ENCODE assay signal across 8 cellular contexts in the genomic region with DNA sequence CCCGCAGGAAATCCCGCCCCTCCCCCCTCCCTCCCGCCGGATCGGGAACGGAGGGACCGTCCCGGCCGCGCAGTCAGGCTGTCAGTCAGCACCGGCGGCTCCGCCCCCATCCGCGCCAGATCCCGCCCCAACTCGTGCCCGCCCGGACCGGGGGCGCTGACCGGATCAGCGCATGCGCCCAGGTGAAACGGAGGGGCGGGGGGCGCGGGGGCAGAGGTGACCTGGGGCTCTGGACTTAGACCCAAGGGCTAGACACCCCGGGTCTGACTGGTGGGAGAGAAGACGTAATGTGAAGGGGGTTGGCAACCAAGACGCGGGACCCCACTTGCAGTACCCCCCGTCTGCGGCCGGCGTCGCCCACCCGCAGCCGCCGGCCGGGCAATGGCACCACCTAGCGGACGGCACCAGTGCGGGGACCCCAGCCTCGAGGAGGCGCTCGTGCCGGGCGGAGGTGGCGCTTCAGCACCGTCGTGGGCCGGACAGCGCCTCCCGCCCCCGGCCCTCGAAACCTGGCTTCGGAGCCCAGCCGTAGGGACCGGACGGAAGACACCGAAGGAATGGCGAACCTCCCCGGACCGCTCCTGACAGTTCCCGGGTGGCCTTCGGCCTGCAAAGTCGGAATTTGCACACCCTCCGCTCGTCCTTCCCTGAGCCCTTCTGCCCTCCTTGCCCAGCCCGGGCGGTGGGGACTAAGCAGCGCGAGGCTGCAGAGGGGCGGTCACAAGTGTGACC. TPM values are rescaled to one million over a fixed set of nuclear protein-coding genes. Genes with fewer than 3 reads are reported as not detected.
A peak's percentile ranks its signal among the peaks of the same experiment; 100 is the strongest.
DNase-seq lines count a peak whose midpoint lies in the region; ATAC-seq and TF ChIP-seq lines count a peak whose summit lies in the region.

Gene CASKIN2, minus strand, starts transcription at position 15 of the 732 bp plus-strand sequence. CDS start 1,733 bp downstream, outside the sequence.

- peak; percentile 99 for TF ChIP-seq CTCF in Caco-2 (IDR thresholded peaks at IDR 0.05; ENCODE audit: insufficient read depth in 1 of 2, low read depth in 1 of 2, low read length in 1 of 2, severe bottlenecking in 1 of 2, unreplicated experiment in 1 of 2)

- H3K27ac Mint-ChIP-seq in Caco-2 (ENCODE audit: unreplicated experiment) (no peak within 1 kb of the TSS), IgD-negative memory B cell (peak within 1 kb of the TSS in 2 of 3 donors; percentile 23 to 64)

- no peaks in the 10 kb centered on the region for H3K9me3 Mint-ChIP-seq in Caco-2 (ENCODE audit: unreplicated experiment)
- H3K9me3 Mint-ChIP-seq in IgD-negative memory B cell, result no peaks in the 10 kb centered on the region
- no peaks in the 10 kb centered on the region for H3K9me3 Mint-ChIP-seq in activated T-cell treated with anti-CD3 and anti-CD28 coated beads, Interleukin-2, amount 50 U/mL, for 4 hours

- WGBS in esophagus, 2 donors, result 0% methylated on average over 53 to 75 of the region's 75 CpGs

- DNase-seq in Caco-2 (peak; percentile 97 to 99), OCI-M1 (lab: John Stamatoyannopoulos, UW) (peak; percentile 90)
- peak; percentile 65 for DNase-seq in activated T-cell treated with anti-CD3 and anti-CD28 coated beads, Interleukin-2, amount 50 U/mL, for 4 hours
- DNase-seq in stimulated activated CD8-positive, alpha-beta memory T cell treated with anti-CD3 and anti-CD28 coated beads, Interleukin-4, amount 100 ng/mL, for 24 hours (ENCODE audit: low read depth), result peak; percentile 81

- H3K4me1 Mint-ChIP-seq in Caco-2 (ENCODE audit: low read depth, unreplicated experiment) (peaks cover 12% of the 10 kb centered on the region), IgD-negative memory B cell (peaks cover 14 to 17% (median 15%) of the 10 kb centered on the region in 3 donors)
- peaks cover 25% of the 10 kb centered on the region for H3K4me1 Mint-ChIP-seq in activated T-cell treated with anti-CD3 and anti-CD28 coated beads, Interleukin-2, amount 50 U/mL, for 4 hours (ENCODE audit: low read depth)

- peak within 1 kb of the TSS; percentile 75 for H3K9ac ChIP-seq in mucosa of stomach (ENCODE audit: low read length)

- H3K4me3 Mint-ChIP-seq in Caco-2 (ENCODE audit: unreplicated experiment) (peak within 1 kb of the TSS; percentile 94), IgD-negative memory B cell (peak within 1 kb of the TSS; percentile 74 to 89 (median 82))
- peak within 1 kb of the TSS; percentile 80 for H3K4me3 Mint-ChIP-seq in activated T-cell treated with anti-CD3 and anti-CD28 coated beads, Interleukin-2, amount 50 U/mL, for 4 hours

- intact Hi-C loops in Caco-2 (cut with micrococcal nuclease; ENCODE audit: unreplicated experiment), result loop anchor here (1.0 to 5.0 kb wide), 4 partner anchors 10 to 89 kb away; partner anchors contain the start of gene LLGL2

- no TSS peak for BruUV-seq in Caco-2 (replicated peaks; lab: Mats Ljungman, UMichigan)

- CTCF ChIA-PET in Caco-2 (lab: Charles Lee), result interaction anchor here (0.9 to 2.1 kb wide), 15 partner anchors 10 to 801 kb away, joined by 3 to 52 read pairs (median 6); partner anchors contain the start of genes GRB2, LLGL2, MIF4GD and SLC25A19

- H3K4me1 ChIP-seq in Caco-2 (peaks cover 15% of the 10 kb centered on the region; the same call in 1 of the 2 replicates), esophagus (ENCODE audit: control insufficient read depth in 2 of 2, insufficient read depth in 2 of 2, low read length in 1 of 2) (peaks cover 7 to 17% of the 10 kb centered on the region in 2 donors), mucosa of stomach (ENCODE audit: control insufficient read depth, insufficient read depth, low read length) (peaks cover 52% of the 10 kb centered on the region)

- no peaks in the 10 kb centered on the region for H3K9me3 ChIP-seq in Caco-2
- H3K9me3 ChIP-seq in esophagus (ENCODE audit: control insufficient read depth in 2 of 2, insufficient read depth in 1 of 2, low read depth in 1 of 2, low read length in 1 of 2), result no peaks in the 10 kb centered on the region
- H3K9me3 ChIP-seq in mucosa of stomach (ENCODE audit: control insufficient read depth, low read length), result no peaks in the 10 kb centered on the region

- ATAC-seq in GM21515 (IDR thresholded peaks at IDR 0.05; ENCODE audit: unreplicated experiment), result peak; percentile 44
- peak; percentile 64 to 66 for ATAC-seq in activated T-cell treated with anti-CD3 and anti-CD28 coated beads, Interleukin-2, amount 50 U/mL, for 4 hours

- POLR2A ChIA-PET in Caco-2 (lab: Charles Lee), result interaction anchor here (0.8 to 1.7 kb wide), 7 partner anchors 11 to 254 kb away, joined by 3 to 9 read pairs (median 4); partner anchors contain the start of genes GGA3, GRB2, MRPS7 and SLC25A19

- H3K36me3 ChIP-seq in Caco-2 (ENCODE audit: control insufficient read depth, insufficient read depth, low read length), result peaks cover 3% of the 10 kb centered on the region; the same call in 1 of the 2 replicates
- H3K36me3 ChIP-seq in esophagus (ENCODE audit: control insufficient read depth in 2 of 2, insufficient read depth in 2 of 2, low read length in 1 of 2), result peaks cover 0 to 2% of the 10 kb centered on the region in 2 donors
- H3K36me3 ChIP-seq in mucosa of stomach (ENCODE audit: control insufficient read depth, insufficient read depth, low read length), result peaks cover 5% of the 10 kb centered on the region

- H3K27me3 ChIP-seq in Caco-2 (replicated peaks; ENCODE audit: control insufficient read depth, insufficient read depth, low read length) (no peaks in the 10 kb centered on the region), esophagus (ENCODE audit: control insufficient read depth in 1 of 2, insufficient read depth in 2 of 2, low read length in 2 of 2) (no peaks in the 10 kb centered on the region), mucosa of stomach (ENCODE audit: control insufficient read depth, insufficient read depth, low read length) (no peaks in the 10 kb centered on the region)

- peaks cover 65% of the 10 kb centered on the region for H3K36me3 Mint-ChIP-seq in Caco-2 (ENCODE audit: insufficient read depth, unreplicated experiment)
- H3K36me3 Mint-ChIP-seq in IgD-negative memory B cell, result peaks cover 2% of the 10 kb centered on the region
- H3K36me3 Mint-ChIP-seq in activated T-cell treated with anti-CD3 and anti-CD28 coated beads, Interleukin-2, amount 50 U/mL, for 4 hours (ENCODE audit: insufficient read depth), result peaks cover 12% of the 10 kb centered on the region

- peak within 1 kb of the TSS; percentile 82 to 85 for H3K27ac ChIP-seq in esophagus (ENCODE audit: low read depth in 2 of 2, low read length in 1 of 2)

- no peaks in the 10 kb centered on the region for H3K27me3 Mint-ChIP-seq in Caco-2 (ENCODE audit: insufficient read depth, unreplicated experiment)
- H3K27me3 Mint-ChIP-seq in IgD-negative memory B cell, result peaks cover 3% of the 10 kb centered on the region
- peaks cover 3% of the 10 kb centered on the region for H3K27me3 Mint-ChIP-seq in activated T-cell treated with anti-CD3 and anti-CD28 coated beads, Interleukin-2, amount 50 U/mL, for 4 hours (ENCODE audit: low read depth)

- H3K4me3 ChIP-seq in Caco-2 (ENCODE audit: low read depth, low read length), result peak within 1 kb of the TSS; percentile 93
- peak within 1 kb of the TSS; percentile 75 to 82 for H3K4me3 ChIP-seq in esophagus (ENCODE audit: low read depth in 1 of 2, low read length in 2 of 2)
- peak within 1 kb of the TSS; percentile 80 for H3K4me3 ChIP-seq in mucosa of stomach (ENCODE audit: low read length)

RNA-seq across cellular contexts. Expression of gene CASKIN2, which starts in this region (rescaled TPM):
- total RNA-seq in Caco-2 (2022), result 41.8 and 48.9 TPM in 2 replicates
- polyA plus RNA-seq in IgD-negative memory B cell, result not detected
- total RNA-seq in activated T-cell treated with anti-CD3 and anti-CD28 coated beads, Interleukin-2, amount 50 U/mL, for 4 hours, result 1 to 10 TPM; 4.3 to 6.0 (median 5.9) TPM
- 10 to 100 TPM in 1 of 2 donors, 1 to 10 TPM in 1; 6.3 to 10.5 TPM for polyA plus RNA-seq in esophagus

Comparison
In these comparisons a context has a peak if more than half of its experiments do, and no peak if none do; other contexts are left out.
1. Peak in every context shown above with its lines: DNase-seq, ATAC-seq, H3K4me3 ChIP-seq and H3K27ac ChIP-seq.